Comparison of ENCODE assay signal across 14 cellular contexts in genomic region chr10:70603439-70603778, GRCh38. TPM values are rescaled to one million over a fixed set of nuclear protein-coding genes. Genes with fewer than 3 reads are reported as not detected.
DNase-seq lines count a peak whose midpoint lies in the region; ATAC-seq, FAIRE-seq and TF ChIP-seq lines count a peak whose summit lies in the region.
"Had no signal": no experiment of that assay in that cellular context is flagged by ENCODE, and none has a peak within 500 bp of the region (broad histone marks: within the 10 kb centered on the region; RNA-seq: fewer than 3 reads in every experiment).

No MANE protein-coding gene starts in this region.

- H3K4me1 ChIP-seq in mucosa of descending colon (ENCODE audit: low read depth), result no peaks in the 10 kb centered on the region

- H3K36me3 ChIP-seq in mucosa of descending colon (ENCODE audit: low read depth), result no peaks in the 10 kb centered on the region
- H3K36me3 ChIP-seq: thoracic aorta had no signal

- no peak for FAIRE-seq in GM19239 (lab: Jason Lieb, UNC)
- FAIRE-seq: A204.1, astrocyte had no signal

- H3K36me3 Mint-ChIP-seq in stimulated activated naive CD8-positive, alpha-beta T cell treated with anti-CD3 and anti-CD28 coated beads, Interleukin-15, Interleukin-2, amounts not matched to agents 100 ng/mL and 50 ng/mL, for 24 hours (ENCODE audit: low read depth), result peaks cover 31% of the 10 kb centered on the region

- no peaks in the 10 kb centered on the region for H3K9me3 Mint-ChIP-seq in stimulated activated naive CD8-positive, alpha-beta T cell treated with anti-CD3 and anti-CD28 coated beads, Interleukin-15, Interleukin-2, amounts not matched to agents 100 ng/mL and 50 ng/mL, for 24 hours

- H3K27me3 Mint-ChIP-seq in stimulated activated naive CD8-positive, alpha-beta T cell treated with anti-CD3 and anti-CD28 coated beads, Interleukin-15, Interleukin-2, amounts not matched to agents 100 ng/mL and 50 ng/mL, for 24 hours, result no peaks in the 10 kb centered on the region

- H3K4me3 Mint-ChIP-seq in stimulated activated naive CD8-positive, alpha-beta T cell treated with anti-CD3 and anti-CD28 coated beads, Interleukin-15, Interleukin-2, amounts not matched to agents 100 ng/mL and 50 ng/mL, for 24 hours, result peak overlapping the region; percentile 91

- TF ChIP-seq CTCF in mucosa of descending colon (IDR thresholded peaks at IDR 0.05) (no peak), GM10266 (IDR thresholded peaks at IDR 0.05; ENCODE audit: control insufficient read depth, insufficient read depth, low read depth, missing control alignments) (no peak)

- no peak overlapping the region for H3K4me3 ChIP-seq in mucosa of descending colon
- H3K4me3 ChIP-seq: thoracic aorta had no signal

- peak; percentile 16 for ATAC-seq in mucosa of descending colon
- ATAC-seq in HG03095 (IDR thresholded peaks at IDR 0.05; ENCODE audit: unreplicated experiment), result no peak

- no peaks in the 10 kb centered on the region for H3K9me3 ChIP-seq in mucosa of descending colon
- H3K9me3 ChIP-seq: thoracic aorta had no signal

- H3K27ac Mint-ChIP-seq in stimulated activated naive CD8-positive, alpha-beta T cell treated with anti-CD3 and anti-CD28 coated beads, Interleukin-15, Interleukin-2, amounts not matched to agents 100 ng/mL and 50 ng/mL, for 24 hours, result peak overlapping the region; percentile 86

- H3K4me1 Mint-ChIP-seq in stimulated activated naive CD8-positive, alpha-beta T cell treated with anti-CD3 and anti-CD28 coated beads, Interleukin-15, Interleukin-2, amounts not matched to agents 100 ng/mL and 50 ng/mL, for 24 hours (ENCODE audit: low read depth), result peaks cover 56% of the 10 kb centered on the region

- intact Hi-C loops in mucosa of descending colon (cut with DNase I, micrococcal nuclease), result no loop called here

- DNase-seq in activated CD4-positive, alpha-beta T cell treated with anti-CD3 and anti-CD28 coated beads for 1 hour, result peak; percentile 18
- no peak for DNase-seq in activated CD4-positive, alpha-beta T cell treated with anti-CD3 and anti-CD28 coated beads for 4 hours
- peak; percentile 59 to 66 for DNase-seq in activated T-cell treated with anti-CD3 and anti-CD28 coated beads, Interleukin-2, amount 50 U/mL, for 48 hours
- DNase-seq in mucosa of descending colon (no peak), GM10266 (ENCODE audit: extremely low spot score) (no peak), GM19239 (ENCODE audit: insufficient read length, low spot score) (no peak)
- DNase-seq: foreskin melanocyte, NCI-H1930 had no signal

RNA-seq across cellular contexts. Expression of gene PRF1, which starts 0.9 kb away (rescaled TPM):
- total RNA-seq in mucosa of descending colon, result 1 to 10 TPM; 2.5 to 3.7 (median 3.0) TPM
- total RNA-seq: SK-MEL-5 had no signal

Comparison
In these comparisons a context has a peak if more than half of its experiments do, and no peak if none do; other contexts are left out.
1. DNase-seq: peak in activated CD4-positive, alpha-beta T cell treated with anti-CD3 and anti-CD28 coated beads for 1 hour (single experiment) and activated T-cell treated with anti-CD3 and anti-CD28 coated beads, Interleukin-2, amount 50 U/mL, for 48 hours (2 of 2); none in activated CD4-positive, alpha-beta T cell treated with anti-CD3 and anti-CD28 coated beads for 4 hours (0 of 2), mucosa of descending colon (0 of 3), GM10266 (single experiment) and GM19239 (single experiment).